In genomic region chr5:135891804-135892203, GRCh38 we compare ENCODE assay signal across 1 cellular context.
TF ChIP-seq lines count a peak whose summit lies in the region.

No MANE protein-coding gene starts in this region.

TF ChIP-seq in WTC11, 78 proteins besides CTCF, POLR2A, EP300 and RAD21:
- TF ChIP-seq ATF6 (CRISPR knock-in tag; IDR thresholded peaks at IDR 0.05) (no peak), HMGA2 (CRISPR knock-in tag; IDR thresholded peaks at IDR 0.05) (0 out of 2 replicates have a peak, but pooled peaks have one; percentile 10)
